1 cellular context compared by ENCODE assay signal in genomic region chr22:50244420-50245213, GRCh38.
TF ChIP-seq lines count a peak whose summit lies in the region.

TSS of gene TUBGCP6 (minus strand) at chr22:50245023. CDS start at chr22:50244459, 564 bp downstream.

TF ChIP-seq in HepG2, 621 proteins besides CTCF, POLR2A, EP300 and RAD21 (continued from another document and continues in another):
- TF ChIP-seq HMGXB3 (CRISPR knock-in tag; IDR thresholded peaks at IDR 0.05; ENCODE audit: borderline replicate concordance) = peak; percentile 72; the same call in 1 of the 2 replicates
- peak; percentile 84 for TF ChIP-seq ZSCAN31 (CRISPR knock-in tag; IDR thresholded peaks at IDR 0.05; ENCODE audit: low read depth)
- TF ChIP-seq ZNF788 (CRISPR knock-in tag; IDR thresholded peaks at IDR 0.05; ENCODE audit: borderline replicate concordance) = peak; percentile 92; the same call in 1 of the 2 replicates
- TF ChIP-seq TRIM22 (IDR thresholded peaks at IDR 0.05) = no peak
- no peak for TF ChIP-seq RBM39 (IDR thresholded peaks at IDR 0.05; ENCODE audit: low read depth, low read length, poor library complexity, severe bottlenecking)
- TF ChIP-seq GTF3A (CRISPR knock-in tag; conservative IDR thresholded peaks at IDR 0.05) = peak; percentile 83; the same call in 1 of the 2 replicates
- no peak for TF ChIP-seq EZH2 (conservative IDR thresholded peaks at IDR 0.05; ENCODE audit: low read depth, low read length)
- peak; percentile 78 for TF ChIP-seq ZBTB7A (CRISPR knock-in tag; IDR thresholded peaks at IDR 0.05)
- TF ChIP-seq BORCS8-MEF2B (CRISPR knock-in tag; IDR thresholded peaks at IDR 0.05) = peak; percentile 84
- no peak for TF ChIP-seq SUZ12 (IDR thresholded peaks at IDR 0.05; ENCODE audit: low read depth, low read length)
- peak; percentile 61; the same call in 1 of the 2 replicates for TF ChIP-seq ZBTB10 (CRISPR knock-in tag; IDR thresholded peaks at IDR 0.05; ENCODE audit: borderline replicate concordance)
- TF ChIP-seq ZNF335 (CRISPR knock-in tag; IDR thresholded peaks at IDR 0.05) = peak; percentile 80; the same call in 1 of the 2 replicates
- TF ChIP-seq THAP11 (CRISPR knock-in tag; IDR thresholded peaks at IDR 0.05) = peak; percentile 96
- peak; percentile 90; the same call in 2 of the 3 replicates for TF ChIP-seq MXI1 (IDR thresholded peaks at IDR 0.05; ENCODE audit: borderline replicate concordance, low read depth, low read length)
- no peak for TF ChIP-seq KAT2B (IDR thresholded peaks at IDR 0.05; ENCODE audit: borderline replicate concordance, low read depth, low read length)
- peak; percentile 67; the same call in 1 of the 2 replicates for TF ChIP-seq IKZF5 (CRISPR knock-in tag; IDR thresholded peaks at IDR 0.05)
- TF ChIP-seq TGIF2 (CRISPR knock-in tag; IDR thresholded peaks at IDR 0.05) = peak; percentile 15; the same call in 1 of the 2 replicates
- 0 out of 2 replicates have a peak, but pooled peaks have one; percentile 47 for TF ChIP-seq FOXK2 (IDR thresholded peaks at IDR 0.05)
- 0 out of 2 replicates have a peak, but pooled peaks have one; percentile 92 for TF ChIP-seq ZNF713 (CRISPR knock-in tag; IDR thresholded peaks at IDR 0.05)
- TF ChIP-seq SIX4 (CRISPR knock-in tag; IDR thresholded peaks at IDR 0.05) = peak; percentile 73
- TF ChIP-seq ZZZ3 (CRISPR knock-in tag; IDR thresholded peaks at IDR 0.05; ENCODE audit: borderline replicate concordance) = peak; percentile 91; the same call in 1 of the 2 replicates
- TF ChIP-seq ZNF142 (CRISPR knock-in tag; IDR thresholded peaks at IDR 0.05) = peak; percentile 78
- TF ChIP-seq HHEX (CRISPR knock-in tag; IDR thresholded peaks at IDR 0.05) = no peak
- TF ChIP-seq ZSCAN25 (CRISPR knock-in tag; IDR thresholded peaks at IDR 0.05) = no peak; the same call in 1 of the 2 replicates
- peak; percentile 100 for TF ChIP-seq KDM2A (CRISPR knock-in tag; IDR thresholded peaks at IDR 0.05; ENCODE audit: borderline replicate concordance, low read depth)
- peak; percentile 71; the same call in 1 of the 2 replicates for TF ChIP-seq CSRNP1 (CRISPR knock-in tag; IDR thresholded peaks at IDR 0.05)
- no peak for TF ChIP-seq ZNF530 (CRISPR knock-in tag; IDR thresholded peaks at IDR 0.05; ENCODE audit: low read depth)
- peak; percentile 79 for TF ChIP-seq MED1 (CRISPR knock-in tag; IDR thresholded peaks at IDR 0.05)
- TF ChIP-seq ZNF816 (CRISPR knock-in tag; IDR thresholded peaks at IDR 0.05; ENCODE audit: borderline replicate concordance) = no peak
- peak; percentile 74; the same call in 1 of the 2 replicates for TF ChIP-seq MXD1 (CRISPR knock-in tag; IDR thresholded peaks at IDR 0.05)
- 0 out of 2 replicates have a peak, but pooled peaks have one; percentile 75 for TF ChIP-seq BRD4 (CRISPR knock-in tag; IDR thresholded peaks at IDR 0.05)
- TF ChIP-seq ZNF577 (CRISPR knock-in tag; IDR thresholded peaks at IDR 0.05; ENCODE audit: borderline replicate concordance, low read depth) = no peak
- 0 out of 2 replicates have a peak, but pooled peaks have one; percentile 53 for TF ChIP-seq ZFP1 (CRISPR knock-in tag; IDR thresholded peaks at IDR 0.05)
- peak; percentile 93 for TF ChIP-seq CBX1 (IDR thresholded peaks at IDR 0.05; ENCODE audit: low read depth)
- TF ChIP-seq ZNF761 (CRISPR knock-in tag; conservative IDR thresholded peaks at IDR 0.05) = peak; percentile 21; the same call in 1 of the 2 replicates
- 0 out of 2 replicates have a peak, but pooled peaks have one; percentile 43 for TF ChIP-seq RNF2 (conservative IDR thresholded peaks at IDR 0.05; ENCODE audit: low read depth)
- TF ChIP-seq E2F5 (CRISPR knock-in tag; conservative IDR thresholded peaks at IDR 0.05) = no peak
- TF ChIP-seq KLF16 (CRISPR knock-in tag; IDR thresholded peaks at IDR 0.05) = peak in 1 of 2 experiments; percentile 95; a peak in 2 of 4 replicates
- TF ChIP-seq DBP (CRISPR knock-in tag; IDR thresholded peaks at IDR 0.05; ENCODE audit: not compliant biosample characterization) = peak; percentile 64
